ENCODE assay signal across 26 cellular contexts in genomic region chr12:7032990-7033389, GRCh38.
"Had no signal": no experiment of that assay in that cellular context is flagged by ENCODE, and none has a peak within 500 bp of the region (broad histone marks: within the 10 kb centered on the region; RNA-seq: fewer than 3 reads in every experiment).

No MANE protein-coding gene starts in this region.

- H3K9me3 ChIP-seq: left lung, lower lobe of right lung, neutrophil, tibial nerve, uterus had no signal

- DNase-seq: hypothalamus; immature natural killer cell; kidney; left colon; left lung; lower lobe of right lung; mammary epithelial cell; mesenchymal stem cell; naive thymus-derived CD8-positive, alpha-beta T cell; occipital lobe; right cardiac atrium; stimulated activated CD4-positive, alpha-beta T cell treated with anti-CD3 and anti-CD28 coated beads, Interleukin-12 subunit alpha, Interleukin-12 subunit beta, amount 100 ng/mL, for 4 hours; stimulated activated CD4-positive, alpha-beta T cell treated with anti-CD3 and anti-CD28 coated beads, Interleukin-15, amount 100 ng/mL, for 24 hours; stimulated activated CD4-positive, alpha-beta T cell treated with anti-CD3 and anti-CD28 coated beads, Interleukin-4, amount 100 ng/mL, for 24 hours; stimulated activated naive CD4-positive, alpha-beta T cell treated with Interleukin-2 at 50 U/mL for 16 hours; stimulated activated naive CD8-positive, alpha-beta T cell treated with anti-CD3 and anti-CD28 coated beads, Interleukin-15, amount 100 ng/mL, for 72 hours; substantia nigra; uterus had no signal

- H3K27ac Mint-ChIP-seq: naive thymus-derived CD8-positive, alpha-beta T cell; nephron; progenitor cell of endocrine pancreas; stimulated activated memory B cell treated with anti-CD40 and anti-IgM and Interleukin-4, amounts not matched to agents 10 μg/mL and 1 μg/mL and 100 μg/mL, for 72 hours; stimulated activated naive CD8-positive, alpha-beta T cell treated with anti-CD3 and anti-CD28 coated beads, Interleukin-15, amount 100 ng/mL, for 72 hours; type B pancreatic cell had no signal

- H3K4me3 Mint-ChIP-seq: immature natural killer cell; naive thymus-derived CD8-positive, alpha-beta T cell; nephron; neural crest cell; stimulated activated memory B cell treated with anti-CD40 and anti-IgM and Interleukin-4, amounts not matched to agents 10 μg/mL and 1 μg/mL and 100 μg/mL, for 72 hours; stimulated activated naive CD8-positive, alpha-beta T cell treated with anti-CD3 and anti-CD28 coated beads, Interleukin-15, amount 100 ng/mL, for 72 hours; type B pancreatic cell had no signal

- H3K36me3 Mint-ChIP-seq: immature natural killer cell; naive thymus-derived CD8-positive, alpha-beta T cell; stimulated activated memory B cell treated with anti-CD40 and anti-IgM and Interleukin-4, amounts not matched to agents 10 μg/mL and 1 μg/mL and 100 μg/mL, for 72 hours; type B pancreatic cell had no signal

- ATAC-seq: left colon; left lung; lower lobe of right lung; naive thymus-derived CD8-positive, alpha-beta T cell; right cardiac atrium; sciatic nerve; stimulated activated memory B cell treated with anti-CD40 and anti-IgM and Interleukin-4, amounts not matched to agents 10 μg/mL and 1 μg/mL and 100 μg/mL, for 72 hours; stimulated activated naive CD8-positive, alpha-beta T cell treated with anti-CD3 and anti-CD28 coated beads, Interleukin-15, amount 100 ng/mL, for 72 hours had no signal

- H3K27me3 Mint-ChIP-seq: stimulated activated memory B cell treated with anti-CD40 and anti-IgM and Interleukin-4, amounts not matched to agents 10 μg/mL and 1 μg/mL and 100 μg/mL, for 72 hours; stimulated activated naive CD8-positive, alpha-beta T cell treated with anti-CD3 and anti-CD28 coated beads, Interleukin-15, amount 100 ng/mL, for 72 hours had no signal

- H3K4me1 Mint-ChIP-seq: nephron; neural crest cell; stimulated activated memory B cell treated with anti-CD40 and anti-IgM and Interleukin-4, amounts not matched to agents 10 μg/mL and 1 μg/mL and 100 μg/mL, for 72 hours had no signal
